In genomic region chr13:98175823-98176222, GRCh38 we compare ENCODE assay signal across 36 cellular contexts. TPM values are rescaled to one million over a fixed set of nuclear protein-coding genes. Genes with fewer than 3 reads are reported as not detected.
DNase-seq lines count a peak whose midpoint lies in the region; ATAC-seq, FAIRE-seq and TF ChIP-seq lines count a peak whose summit lies in the region.
"Had no signal": no experiment of that assay in that cellular context is flagged by ENCODE, and none has a peak within 500 bp of the region (broad histone marks: within the 10 kb centered on the region; RNA-seq: fewer than 3 reads in every experiment).

No MANE protein-coding gene starts in this region.

- no peak overlapping the region for H3K4me3 Mint-ChIP-seq in nephron progenitor cell
- H3K4me3 Mint-ChIP-seq: activated CD4-positive, alpha-beta T cell treated with anti-CD3 and anti-CD28 coated beads, Interleukin-2, amount 10 ng/mL, durations not matched to agents 24 days and 14 days; activated naive CD8-positive, alpha-beta T cell; CD4-positive, CD25-positive, alpha-beta regulatory T cell; naive thymus-derived CD8-positive, alpha-beta T cell had no signal

- no peak overlapping the region for H3K4me2 ChIP-seq in HepG2 (ENCODE audit: low read depth, low read length)
- H3K4me2 ChIP-seq: KMS-11 had no signal

- H3K27ac Mint-ChIP-seq in nephron progenitor cell: peak overlapping the region; percentile 37
- H3K27ac Mint-ChIP-seq: activated CD4-positive, alpha-beta T cell treated with anti-CD3 and anti-CD28 coated beads, Interleukin-2, amount 10 ng/mL, durations not matched to agents 24 days and 14 days; activated naive CD8-positive, alpha-beta T cell; CD4-positive, CD25-positive, alpha-beta regulatory T cell; naive thymus-derived CD8-positive, alpha-beta T cell had no signal

- H3K36me3 ChIP-seq in HepG2 (replicated peaks in 1 of 2; ENCODE audit: control insufficient read depth in 1 of 2, insufficient read depth in 2 of 2, low read length in 2 of 2) (peaks cover 8 to 32% of the 10 kb centered on the region in 2 experiments), right lobe of liver (no peaks in the 10 kb centered on the region), esophagus squamous epithelium (no peaks in the 10 kb centered on the region)
- H3K36me3 ChIP-seq: thoracic aorta had no signal

- H3K27me3 ChIP-seq in HepG2 (ENCODE audit: control insufficient read depth in 1 of 2, insufficient read depth in 2 of 2, low read length in 2 of 2) (no peaks in the 10 kb centered on the region), right lobe of liver (no peaks in the 10 kb centered on the region), esophagus squamous epithelium (no peaks in the 10 kb centered on the region)

- no peak for DNase-seq in HepG2 (ENCODE audit: low spot score)
- no peak for DNase-seq in right lobe of liver
- DNase-seq in epithelial cell of proximal tubule (ENCODE audit: low read depth): peak; percentile 76
- no peak for DNase-seq in nephron progenitor cell
- DNase-seq in stimulated activated CD4-positive, alpha-beta T cell treated with anti-CD3 and anti-CD28 coated beads, Interleukin-15, amount 100 ng/mL, for 24 hours: no peak
- DNase-seq in esophagus squamous epithelium (lab: John Stamatoyannopoulos, UW): no peak
- DNase-seq in HPDE6-E6E7 (ENCODE audit: extremely low spot score): no peak
- DNase-seq in 8988T: no peak
- DNase-seq: activated CD4-positive, alpha-beta T cell treated with anti-CD3 and anti-CD28 coated beads, Interleukin-2, amount 10 ng/mL, durations not matched to agents 24 days and 14 days; activated effector memory CD4-positive, alpha-beta T cell treated with Interleukin-2 at 50 U/mL for 16 hours; activated T-cell treated with anti-CD3 and anti-CD28 coated beads, Interleukin-2, amount 50 U/mL, for 1 hour; anterior cingulate cortex; Calu3; CD4-positive, CD25-positive, alpha-beta regulatory T cell; glutamatergic neuron; naive thymus-derived CD8-positive, alpha-beta T cell; NCI-H2029; NCI-H446; small intestine; stimulated activated CD4-positive, alpha-beta T cell treated with anti-CD3 and anti-CD28 coated beads, Interleukin-1b, Interleukin-23, amount 100 ng/mL, for 48 hours; stimulated activated naive CD8-positive, alpha-beta T cell treated with anti-CD3 and anti-CD28 coated beads, Interleukin-15, Interleukin-2, amounts not matched to agents 100 U/mL and 50 U/mL, for 24 hours; SW 1271; WERI-Rb-1 had no signal

- ATAC-seq in HepG2: no peak
- no peak for ATAC-seq in right lobe of liver
- ATAC-seq: naive thymus-derived CD8-positive, alpha-beta T cell; stimulated activated naive CD8-positive, alpha-beta T cell treated with anti-CD3 and anti-CD28 coated beads, Interleukin-15, Interleukin-2, amounts not matched to agents 100 U/mL and 50 U/mL, for 24 hours had no signal

- TF ChIP-seq CTCF in HepG2 (CRISPR knock-in tag; IDR thresholded peaks at IDR 0.05): no peak
- TF ChIP-seq CTCF in right lobe of liver (IDR thresholded peaks at IDR 0.05): no peak
- no peak for TF ChIP-seq CTCF in epithelial cell of proximal tubule (conservative IDR thresholded peaks at IDR 0.05; ENCODE audit: low read depth, low read length)
- no peak for TF ChIP-seq CTCF in nephron progenitor cell (IDR thresholded peaks at IDR 0.05)
- no peak for TF ChIP-seq CTCF in esophagus squamous epithelium (IDR thresholded peaks at IDR 0.05)

- CTCF ChIA-PET in HepG2 (lab: Yijun Ruan, JAX; ENCODE audit: low intra/inter-chr PET ratio, low total read pairs): no interaction called here

- POLR2A ChIA-PET in HepG2 (lab: Yijun Ruan, JAX): no interaction called here

- no peak overlapping the region for H3K27ac ChIP-seq in HepG2 (ENCODE audit: extremely low read length, insufficient read depth, low read length)
- H3K27ac ChIP-seq in right lobe of liver: no peak overlapping the region
- H3K27ac ChIP-seq in esophagus squamous epithelium: no peak overlapping the region
- H3K27ac ChIP-seq: KMS-11, thoracic aorta, WERI-Rb-1 had no signal

- TF ChIP-seq RAD21 in HepG2 (CRISPR knock-in tag; IDR thresholded peaks at IDR 0.05): no peak

- FAIRE-seq in HepG2 (lab: Jason Lieb, UNC): peak; percentile 15
- FAIRE-seq: A204.1, colon, endothelial cell of umbilical vein, GM18507, H1, islet of Langerhans, small intestine, urothelium cell line had no signal

- H3K27me3 Mint-ChIP-seq in nephron progenitor cell (ENCODE audit: low read depth, poor library complexity): no peaks in the 10 kb centered on the region

- in situ Hi-C loops in HepG2 (cut with HindIII; ENCODE audit: extremely low pct_ligation_motif_present, low pct_unique_long_range_greater_than_20kb): no loop called here

- H2AFZ ChIP-seq in HepG2 (ENCODE audit: low read length): no peak overlapping the region

- H4K20me1 ChIP-seq in HepG2 (ENCODE audit: insufficient read depth, low read length): peaks cover 77% of the 10 kb centered on the region

- H3K4me1 Mint-ChIP-seq in nephron progenitor cell: peaks cover 51% of the 10 kb centered on the region
- H3K4me1 Mint-ChIP-seq: CD4-positive, CD25-positive, alpha-beta regulatory T cell; naive thymus-derived CD8-positive, alpha-beta T cell had no signal

- TF ChIP-seq EP300 in HepG2 (IDR thresholded peaks at IDR 0.05; ENCODE audit: low read depth in 2 of 2, low read length in 2 of 2) (no peak), HepG2 (CRISPR knock-in tag; IDR thresholded peaks at IDR 0.05; ENCODE audit: borderline replicate concordance) (no peak)

- H3K9ac ChIP-seq in HepG2 (ENCODE audit: insufficient read depth, low read depth, low read length): no peak overlapping the region
- H3K9ac ChIP-seq: KMS-11 had no signal

- TF ChIP-seq POLR2A in HepG2 (IDR thresholded peaks at IDR 0.05; ENCODE audit: insufficient read depth in 1 of 2, low read depth in 2 of 2, low read length in 2 of 2) (no peak), right lobe of liver (IDR thresholded peaks at IDR 0.05) (no peak), esophagus squamous epithelium (IDR thresholded peaks at IDR 0.05) (no peak)

- peaks cover 59% of the 10 kb centered on the region for H3K36me3 Mint-ChIP-seq in nephron progenitor cell (ENCODE audit: low read depth)
- H3K36me3 Mint-ChIP-seq: activated naive CD8-positive, alpha-beta T cell; CD4-positive, CD25-positive, alpha-beta regulatory T cell; naive thymus-derived CD8-positive, alpha-beta T cell had no signal

- no TSS peak for BruUV-seq in HepG2 (replicated peaks; lab: Mats Ljungman, UMichigan)

- H3K4me1 ChIP-seq in HepG2 (ENCODE audit: insufficient read depth, low read length) (peaks cover 58% of the 10 kb centered on the region), right lobe of liver (peaks cover 0 to 40% (median 23%) of the 10 kb centered on the region in 4 donors), esophagus squamous epithelium (peaks cover 12 to 42% (median 21%) of the 10 kb centered on the region in 3 donors)

- H3K9me3 ChIP-seq in HepG2 (ENCODE audit: low read length) (no peaks in the 10 kb centered on the region), right lobe of liver (no peaks in the 10 kb centered on the region), esophagus squamous epithelium (no peaks in the 10 kb centered on the region)
- H3K9me3 ChIP-seq: thoracic aorta had no signal

- no peak overlapping the region for H3K4me3 ChIP-seq in HepG2 (replicated peaks in 1 of 3; ENCODE audit: insufficient read depth in 1 of 3, low read depth in 2 of 3, low read length in 3 of 3)
- no peak overlapping the region for H3K4me3 ChIP-seq in right lobe of liver
- no peak overlapping the region for H3K4me3 ChIP-seq in epithelial cell of proximal tubule (ENCODE audit: low read depth, low read length)
- H3K4me3 ChIP-seq in esophagus squamous epithelium: no peak overlapping the region
- H3K4me3 ChIP-seq: thoracic aorta had no signal

- H3K9me3 Mint-ChIP-seq in nephron progenitor cell: peaks cover 34% of the 10 kb centered on the region
- H3K9me3 Mint-ChIP-seq: activated CD4-positive, alpha-beta T cell treated with anti-CD3 and anti-CD28 coated beads, Interleukin-2, amount 10 ng/mL, durations not matched to agents 24 days and 14 days had no signal

- intact Hi-C loops in HepG2 (cut with micrococcal nuclease; ENCODE audit: unreplicated experiment) (no loop called here), right lobe of liver (cut with DNase I) (no loop called here), esophagus squamous epithelium (cut with DNase I) (no loop called here)

- 87% methylated on average over 3 of the region's 3 CpGs for WGBS in HepG2 (ENCODE audit: low lambda C conversion rate)
- WGBS in right lobe of liver (ENCODE audit: insufficient coverage, low coverage, low lambda C conversion rate, missing lambda C conversion rate): 51% methylated on average over 2 of the region's 3 CpGs
- WGBS in esophagus squamous epithelium, 2 donors: 46 to 68% methylated on average over 3 of the region's 3 CpGs

- H3K79me2 ChIP-seq in HepG2 (ENCODE audit: insufficient read depth, low read length): peaks cover 99% of the 10 kb centered on the region

RNA-seq across cellular contexts. Expression of gene RNF113B, which starts 1.2 kb away (rescaled TPM):
- total RNA-seq in HepG2 (2016; rRNA removed; fragmentation: Illumina TruSeq; extraction: Trizol) (not detected in 2 replicates), right lobe of liver (not detected), epithelial cell of proximal tubule (not detected in 2 replicates), esophagus squamous epithelium (not detected)
- total RNA-seq in HepG2 (2016; cell fraction: cytosol; rRNA removed; fragmentation: Illumina TruSeq; extraction: Trizol; ENCODE audit: low read depth): not detected in 2 replicates
- not detected in 2 replicates for total RNA-seq in HepG2 (2016; cell fraction: insoluble cytoplasmic fraction; rRNA removed; fragmentation: Illumina TruSeq; extraction: Trizol)
- total RNA-seq in HepG2 (2016; cell fraction: membrane; rRNA removed; fragmentation: Illumina TruSeq; extraction: Trizol): not detected in 2 replicates
- not detected in 2 replicates for total RNA-seq in HepG2 (2016; cell fraction: nucleus; rRNA removed; fragmentation: Illumina TruSeq; extraction: Trizol)
- not detected in 2 replicates for polyA plus RNA-seq in HepG2 (2011; rRNA removed)
- polyA plus RNA-seq in HepG2 (2011; cell fraction: cytosol; rRNA removed): not detected in 2 replicates
- not detected in 2 replicates for polyA plus RNA-seq in HepG2 (2011; cell fraction: nucleus; rRNA removed)
- polyA plus RNA-seq in HepG2 (2012): 0.15 TPM in 1 of 2 replicates, not detected in the other
- not detected in 2 replicates for polyA plus RNA-seq in HepG2 (2016; cell fraction: cytosol; fragmentation: Illumina TruSeq; extraction: Trizol; ENCODE audit: low read depth)
- polyA plus RNA-seq in HepG2 (2016; cell fraction: insoluble cytoplasmic fraction; fragmentation: Illumina TruSeq; extraction: Trizol; ENCODE audit: low read depth): not detected in 2 replicates
- polyA plus RNA-seq in HepG2 (2016; cell fraction: membrane; fragmentation: Illumina TruSeq; extraction: Trizol; ENCODE audit: low read depth): not detected in 2 replicates
- not detected in 2 replicates for polyA plus RNA-seq in HepG2 (2016; cell fraction: nucleus; fragmentation: Illumina TruSeq; extraction: Trizol; ENCODE audit: insufficient read depth, low read depth)
- polyA minus RNA-seq in HepG2 (2011; rRNA and poly(A)+ RNA removed; ENCODE audit: low replicate concordance): not detected in 2 replicates
- polyA minus RNA-seq in HepG2 (2011; cell fraction: cytosol; rRNA and poly(A)+ RNA removed): not detected in 2 replicates
- polyA minus RNA-seq in HepG2 (2011; cell fraction: nucleus; rRNA and poly(A)+ RNA removed): not detected in 2 replicates
- total RNA-seq: activated CD4-positive, alpha-beta T cell treated with anti-CD3 and anti-CD28 coated beads, Interleukin-2, amount 10 ng/mL, durations not matched to agents 24 days and 14 days; Calu3; CD4-positive, CD25-positive, alpha-beta regulatory T cell; endothelial cell of umbilical vein; H1; lower leg skin; naive thymus-derived CD8-positive, alpha-beta T cell; omental fat pad; RPMI7951; thoracic aorta had no signal
- polyA plus RNA-seq: CD4-positive, CD25-positive, alpha-beta regulatory T cell; endothelial cell of umbilical vein; H1; naive thymus-derived CD8-positive, alpha-beta T cell; small intestine had no signal

RNA-seq across cellular contexts. Expression of gene FARP1, which starts 32.9 kb away (rescaled TPM):
- 70.1 and 70.6 TPM in 2 replicates for total RNA-seq in HepG2 (2016; rRNA removed; fragmentation: Illumina TruSeq; extraction: Trizol)
- 91.6 and 94.1 TPM in 2 replicates for total RNA-seq in HepG2 (2016; cell fraction: cytosol; rRNA removed; fragmentation: Illumina TruSeq; extraction: Trizol; ENCODE audit: low read depth)
- total RNA-seq in HepG2 (2016; cell fraction: insoluble cytoplasmic fraction; rRNA removed; fragmentation: Illumina TruSeq; extraction: Trizol): 64.4 and 75.8 TPM in 2 replicates
- 122 and 143 TPM in 2 replicates for total RNA-seq in HepG2 (2016; cell fraction: membrane; rRNA removed; fragmentation: Illumina TruSeq; extraction: Trizol)
- total RNA-seq in HepG2 (2016; cell fraction: nucleus; rRNA removed; fragmentation: Illumina TruSeq; extraction: Trizol): 136 and 157 TPM in 2 replicates
- polyA plus RNA-seq in HepG2 (2011; rRNA removed): 109 and 126 TPM in 2 replicates
- polyA plus RNA-seq in HepG2 (2011; cell fraction: cytosol; rRNA removed): 71.5 and 112 TPM in 2 replicates
- polyA plus RNA-seq in HepG2 (2011; cell fraction: nucleus; rRNA removed): 463 and 562 TPM in 2 replicates
- polyA plus RNA-seq in HepG2 (2012): 322 and 394 TPM in 2 replicates
- 109 and 112 TPM in 2 replicates for polyA plus RNA-seq in HepG2 (2016; cell fraction: cytosol; fragmentation: Illumina TruSeq; extraction: Trizol; ENCODE audit: low read depth)
- 77.6 and 113 TPM in 2 replicates for polyA plus RNA-seq in HepG2 (2016; cell fraction: insoluble cytoplasmic fraction; fragmentation: Illumina TruSeq; extraction: Trizol; ENCODE audit: low read depth)
- 192 and 207 TPM in 2 replicates for polyA plus RNA-seq in HepG2 (2016; cell fraction: membrane; fragmentation: Illumina TruSeq; extraction: Trizol; ENCODE audit: low read depth)
- polyA plus RNA-seq in HepG2 (2016; cell fraction: nucleus; fragmentation: Illumina TruSeq; extraction: Trizol; ENCODE audit: insufficient read depth, low read depth): 224 and 256 TPM in 2 replicates
- polyA minus RNA-seq in HepG2 (2011; rRNA and poly(A)+ RNA removed; ENCODE audit: low replicate concordance): 0.68 and 162 TPM in 2 replicates
- 152 and 206 TPM in 2 replicates for polyA minus RNA-seq in HepG2 (2011; cell fraction: cytosol; rRNA and poly(A)+ RNA removed)
- 598 and 660 TPM in 2 replicates for polyA minus RNA-seq in HepG2 (2011; cell fraction: nucleus; rRNA and poly(A)+ RNA removed)
- total RNA-seq in right lobe of liver: 100 to 1,000 TPM in 1 of 6 experiments, 10 to 100 TPM in 5; 44.9 to 104 (median 80.0) TPM
- 75.7 and 97.0 TPM in 2 replicates for total RNA-seq in epithelial cell of proximal tubule
- 10 to 100 TPM in 1 of 4 donors, 1 to 10 TPM in 3; 1.5 to 10.3 (median 6.4) TPM for total RNA-seq in esophagus squamous epithelium
